ENCODE assay signal across 16 cellular contexts in genomic region chr21:31107871-31108270, GRCh38.
A peak's percentile ranks its signal among the peaks of the same experiment; 100 is the strongest.
DNase-seq lines count a peak whose midpoint lies in the region; ATAC-seq, FAIRE-seq and TF ChIP-seq lines count a peak whose summit lies in the region.
"Had no signal": no experiment of that assay in that cellular context is flagged by ENCODE, and none has a peak within 500 bp of the region (broad histone marks: within the 10 kb centered on the region; RNA-seq: fewer than 3 reads in every experiment).

No MANE protein-coding gene starts in this region.

- in situ Hi-C loops in HepG2 (cut with HindIII; ENCODE audit: extremely low pct_ligation_motif_present, low pct_unique_long_range_greater_than_20kb), result no loop called here

- no peak overlapping the region for H2AFZ ChIP-seq in HepG2 (ENCODE audit: low read length)

- H3K4me3 ChIP-seq in right lobe of liver, result no peak overlapping the region
- no peak overlapping the region for H3K4me3 ChIP-seq in HepG2 (replicated peaks in 1 of 3; ENCODE audit: insufficient read depth in 1 of 3, low read depth in 2 of 3, low read length in 3 of 3)
- no peak overlapping the region for H3K4me3 ChIP-seq in HL-60 (replicated peaks; ENCODE audit: insufficient read depth, low read length)
- no peak overlapping the region for H3K4me3 ChIP-seq in urinary bladder (ENCODE audit: low read depth, low read length)
- H3K4me3 ChIP-seq: SK-N-MC had no signal

- H3K27me3 ChIP-seq in right lobe of liver (no peaks in the 10 kb centered on the region), HepG2 (ENCODE audit: control insufficient read depth in 1 of 2, insufficient read depth in 2 of 2, low read length in 2 of 2) (no peaks in the 10 kb centered on the region), HL-60 (ENCODE audit: insufficient read depth, poor library complexity, severe bottlenecking) (no peaks in the 10 kb centered on the region)

- no peaks in the 10 kb centered on the region for H3K4me1 ChIP-seq in right lobe of liver
- H3K4me1 ChIP-seq in HepG2 (ENCODE audit: insufficient read depth, low read length), result no peaks in the 10 kb centered on the region
- H3K4me1 ChIP-seq in urinary bladder (ENCODE audit: insufficient read depth), result no peaks in the 10 kb centered on the region

- no TSS peak for BruUV-seq in HepG2 (replicated peaks; lab: Mats Ljungman, UMichigan)

- no peak for TF ChIP-seq CTCF in right lobe of liver (IDR thresholded peaks at IDR 0.05)
- no peak for TF ChIP-seq CTCF in HepG2 (CRISPR knock-in tag; IDR thresholded peaks at IDR 0.05)
- TF ChIP-seq CTCF in HL-60 (IDR thresholded peaks at IDR 0.05; ENCODE audit: insufficient read depth, low read length), result no peak
- TF ChIP-seq CTCF in D721Med (IDR thresholded peaks at IDR 0.05; ENCODE audit: insufficient read depth, missing control alignments), result no peak

- POLR2A ChIA-PET in HepG2 (lab: Yijun Ruan, JAX), result no interaction called here

- H3K9me3 Mint-ChIP-seq in activated T-helper 17 cell treated with anti-CD3 and anti-CD28 coated beads, Interleukin-2, amount 50 U/mL, for 72 hours, result no peaks in the 10 kb centered on the region

- FAIRE-seq in HepG2 (lab: Jason Lieb, UNC) (no peak), D721Med (lab: Jason Lieb, UNC) (no peak)

- H3K79me2 ChIP-seq in HepG2 (ENCODE audit: insufficient read depth, low read length), result no peaks in the 10 kb centered on the region

- ATAC-seq in right lobe of liver (peak; percentile 35 to 65 (median 50)), HepG2 (no peak)
- no peak for ATAC-seq in activated T-helper 17 cell treated with anti-CD3 and anti-CD28 coated beads, Interleukin-2, amount 50 U/mL, for 72 hours (replicated peaks)

- TF ChIP-seq POLR2A in right lobe of liver (IDR thresholded peaks at IDR 0.05) (no peak), HepG2 (IDR thresholded peaks at IDR 0.05; ENCODE audit: insufficient read depth in 1 of 2, low read depth in 2 of 2, low read length in 2 of 2) (no peak)

- H3K27ac ChIP-seq in right lobe of liver, result no peak overlapping the region
- H3K27ac ChIP-seq in HepG2 (ENCODE audit: extremely low read length, insufficient read depth, low read length), result no peak overlapping the region
- H3K27ac ChIP-seq in HL-60 (replicated peaks), result no peak overlapping the region
- peak overlapping the region; percentile 38 for H3K27ac ChIP-seq in urinary bladder (ENCODE audit: low read depth)
- H3K27ac ChIP-seq: SK-N-MC had no signal

- no peak overlapping the region for H3K4me2 ChIP-seq in HepG2 (ENCODE audit: low read depth, low read length)

- intact Hi-C loops in right lobe of liver (cut with DNase I) (no loop called here), HepG2 (cut with micrococcal nuclease; ENCODE audit: unreplicated experiment) (no loop called here)

- no peaks in the 10 kb centered on the region for H3K9me3 ChIP-seq in right lobe of liver
- H3K9me3 ChIP-seq in HepG2 (ENCODE audit: low read length), result no peaks in the 10 kb centered on the region

- CTCF ChIA-PET in HepG2 (lab: Yijun Ruan, JAX; ENCODE audit: low intra/inter-chr PET ratio, low total read pairs), result no interaction called here

- no peaks in the 10 kb centered on the region for H3K27me3 Mint-ChIP-seq in activated T-helper 17 cell treated with anti-CD3 and anti-CD28 coated beads, Interleukin-2, amount 50 U/mL, for 72 hours
- H3K27me3 Mint-ChIP-seq: activated naive CD8-positive, alpha-beta T cell; progenitor cell of endocrine pancreas had no signal

- no peaks in the 10 kb centered on the region for H3K36me3 ChIP-seq in right lobe of liver
- H3K36me3 ChIP-seq in HepG2 (replicated peaks in 1 of 2; ENCODE audit: control insufficient read depth in 1 of 2, insufficient read depth in 2 of 2, low read length in 2 of 2), result no peaks in the 10 kb centered on the region
- no peaks in the 10 kb centered on the region for H3K36me3 ChIP-seq in urinary bladder (ENCODE audit: insufficient read depth)

- WGBS in right lobe of liver (ENCODE audit: insufficient coverage, low coverage, low lambda C conversion rate, missing lambda C conversion rate), result 56% methylated on average over 1 of the region's 1 CpG
- WGBS in HepG2 (ENCODE audit: low lambda C conversion rate), result 0% methylated on average over 1 of the region's 1 CpG
- WGBS in urinary bladder, result 85% methylated on average over 1 of the region's 1 CpG

- H3K27ac Mint-ChIP-seq in activated T-helper 17 cell treated with anti-CD3 and anti-CD28 coated beads, Interleukin-2, amount 50 U/mL, for 72 hours, result peak overlapping the region; percentile 4
- H3K27ac Mint-ChIP-seq: activated naive CD8-positive, alpha-beta T cell; progenitor cell of endocrine pancreas had no signal

- no peak overlapping the region for H3K4me3 Mint-ChIP-seq in activated T-helper 17 cell treated with anti-CD3 and anti-CD28 coated beads, Interleukin-2, amount 50 U/mL, for 72 hours
- H3K4me3 Mint-ChIP-seq: activated naive CD8-positive, alpha-beta T cell had no signal

- no peak for TF ChIP-seq EP300 in HepG2 (IDR thresholded peaks at IDR 0.05; ENCODE audit: low read depth in 2 of 2, low read length in 2 of 2)
- no peak for TF ChIP-seq EP300 in HepG2 (CRISPR knock-in tag; IDR thresholded peaks at IDR 0.05; ENCODE audit: borderline replicate concordance)

- H4K20me1 ChIP-seq in HepG2 (ENCODE audit: insufficient read depth, low read length), result no peaks in the 10 kb centered on the region

- H3K4me1 Mint-ChIP-seq in activated T-helper 17 cell treated with anti-CD3 and anti-CD28 coated beads, Interleukin-2, amount 50 U/mL, for 72 hours, result peaks cover 15% of the 10 kb centered on the region

- H3K9ac ChIP-seq in HepG2 (ENCODE audit: insufficient read depth, low read depth, low read length), result no peak overlapping the region

- H3K36me3 Mint-ChIP-seq in activated T-helper 17 cell treated with anti-CD3 and anti-CD28 coated beads, Interleukin-2, amount 50 U/mL, for 72 hours (ENCODE audit: low read depth), result peaks cover 9% of the 10 kb centered on the region

- no peak for TF ChIP-seq RAD21 in HepG2 (CRISPR knock-in tag; IDR thresholded peaks at IDR 0.05)

- no peak for DNase-seq in right lobe of liver
- no peak for DNase-seq in HepG2 (ENCODE audit: low spot score)
- DNase-seq in HL-60 (ENCODE audit: low read depth in 1 of 2, low spot score in 1 of 2), result peak; percentile 3 to 49
- DNase-seq in A172 (ENCODE audit: low spot score), result no peak
- no peak for DNase-seq in NK-92 treated with Interleukin-12 subunit alpha and Interleukin-12 subunit beta, amount 100 ng/mL, for 24 hours (lab: John Stamatoyannopoulos, UW)
- no peak for DNase-seq in D721Med (ENCODE audit: insufficient read length, low spot score)
- DNase-seq: DMS53, foreskin melanocyte, KG1, NCI-H187, NCI-H774 had no signal

TF ChIP-seq in HepG2, 621 proteins besides CTCF, POLR2A, EP300 and RAD21 (continues in another document):
- TF ChIP-seq STAT6 (CRISPR knock-in tag; IDR thresholded peaks at IDR 0.05; ENCODE audit: borderline replicate concordance) (no peak), ARID2 (CRISPR knock-in tag; IDR thresholded peaks at IDR 0.05; ENCODE audit: borderline replicate concordance) (no peak), NPAS2 (CRISPR knock-in tag; IDR thresholded peaks at IDR 0.05; ENCODE audit: borderline replicate concordance) (no peak), ZNF296 (CRISPR knock-in tag; conservative IDR thresholded peaks at IDR 0.05) (no peak), STAG1 (CRISPR knock-in tag; IDR thresholded peaks at IDR 0.05) (no peak), ARHGAP35 (CRISPR knock-in tag; IDR thresholded peaks at IDR 0.05; ENCODE audit: borderline replicate concordance) (no peak), MED8 (CRISPR knock-in tag; IDR thresholded peaks at IDR 0.05; ENCODE audit: insufficient replicate concordance) (no peak)

Comparison
In these comparisons a context has a peak if more than half of its experiments do, and no peak if none do; other contexts are left out.
1. ATAC-seq: peak in right lobe of liver (4 of 4); none in HepG2 (single experiment) and activated T-helper 17 cell treated with anti-CD3 and anti-CD28 coated beads, Interleukin-2, amount 50 U/mL, for 72 hours (single experiment).
2. DNase-seq: peak in HL-60 (2 of 2); none in right lobe of liver (0 of 3), HepG2 (single experiment), A172 (single experiment), NK-92 treated with Interleukin-12 subunit alpha and Interleukin-12 subunit beta, amount 100 ng/mL, for 24 hours (single experiment) and D721Med (single experiment).